8 cellular contexts compared by ENCODE assay signal in the genomic region with DNA sequence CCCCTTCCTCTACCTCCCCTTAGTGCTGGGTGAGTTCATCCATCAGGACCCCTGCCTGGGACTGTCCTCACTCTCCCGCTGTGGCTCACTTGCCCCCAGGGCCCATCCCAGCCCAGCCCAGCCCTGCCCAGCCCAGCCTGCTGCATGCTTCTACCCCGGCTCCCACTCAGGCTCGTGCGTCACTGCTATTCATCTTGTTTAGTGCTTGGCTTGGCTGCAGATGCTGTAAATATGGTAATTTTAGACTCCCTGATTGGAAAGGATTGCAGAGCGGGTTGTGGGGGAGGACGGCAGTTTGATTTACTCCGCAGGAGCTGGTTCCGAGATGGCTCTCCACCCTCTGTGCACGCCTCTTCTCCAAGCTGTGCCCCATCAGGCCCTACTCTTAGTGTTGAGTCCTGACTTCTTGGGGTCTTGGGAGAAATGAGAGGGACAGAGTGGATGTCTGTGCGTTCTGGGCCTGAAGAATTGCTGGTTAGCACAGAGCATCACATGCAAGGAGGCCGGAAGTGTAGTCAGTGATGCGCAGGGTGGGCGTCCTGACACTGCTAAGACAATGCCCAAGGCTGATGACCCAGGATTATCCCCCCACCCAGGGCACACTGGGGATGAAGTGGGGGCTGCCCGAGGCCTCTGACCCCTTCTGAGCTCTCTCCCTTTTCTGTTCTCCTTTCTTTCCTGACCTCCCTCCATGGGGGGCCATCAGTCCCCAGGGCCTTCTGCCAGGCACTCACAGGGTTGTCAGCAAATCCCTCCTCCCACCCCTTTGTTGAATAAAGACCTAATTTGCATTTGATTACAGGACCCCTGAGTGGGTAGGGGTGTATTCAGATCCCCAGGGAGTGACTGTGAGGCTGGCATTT.
DNase-seq lines count a peak whose midpoint lies in the region; ATAC-seq and TF ChIP-seq lines count a peak whose summit lies in the region.

No MANE protein-coding gene starts in this region.

- peak; percentile 59 for TF ChIP-seq POLR2A in prostate gland (IDR thresholded peaks at IDR 0.05)

- DNase-seq in GM04504 (ENCODE audit: low read depth), result peak; percentile 99
- DNase-seq in SW480 (ENCODE audit: low spot score), result peak; percentile 95
- peak; percentile 92 for DNase-seq in Right ventricle myocardium superior
- peak; percentile 84 for DNase-seq in prostate gland (ENCODE audit: low spot score)
- DNase-seq in activated CD4-positive, alpha-beta memory T cell treated with anti-CD3 and anti-CD28 coated beads for 36 hours, result no peak
- no peak for DNase-seq in activated effector memory CD4-positive, alpha-beta T cell treated with anti-CD3 and anti-CD28 coated beads, Interleukin-2, amount 50 U/mL, for 16 hours
- no peak for DNase-seq in NCI-H1048 (lab: John Stamatoyannopoulos, UW)

- H3K36me3 Mint-ChIP-seq in activated CD4-positive, alpha-beta memory T cell treated with anti-CD3 and anti-CD28 coated beads for 36 hours, result no peaks in the 10 kb centered on the region

- no peak for TF ChIP-seq CTCF in prostate gland (IDR thresholded peaks at IDR 0.05)

- POLR2A ChIA-PET in activated CD4-positive, alpha-beta memory T cell treated with anti-CD3 and anti-CD28 coated beads for 36 hours (lab: Charles Lee), result interaction anchor here (0.6 kb wide), 1 partner anchor 24 kb away, joined by 3 read pairs; no protein-coding TSS in a partner anchor

- H3K9me3 ChIP-seq in prostate gland, result no peaks in the 10 kb centered on the region

- no peak overlapping the region for H3K4me3 ChIP-seq in prostate gland

- no peaks in the 10 kb centered on the region for H3K36me3 ChIP-seq in prostate gland

- H3K9me3 Mint-ChIP-seq in activated CD4-positive, alpha-beta memory T cell treated with anti-CD3 and anti-CD28 coated beads for 36 hours, result no peaks in the 10 kb centered on the region

- no peak overlapping the region for H3K27ac Mint-ChIP-seq in activated CD4-positive, alpha-beta memory T cell treated with anti-CD3 and anti-CD28 coated beads for 36 hours

- no peaks in the 10 kb centered on the region for H3K4me1 Mint-ChIP-seq in activated CD4-positive, alpha-beta memory T cell treated with anti-CD3 and anti-CD28 coated beads for 36 hours (ENCODE audit: low read depth)

- H3K27ac ChIP-seq in prostate gland, result peak overlapping the region; percentile 81 to 84

- no peaks in the 10 kb centered on the region for H3K27me3 Mint-ChIP-seq in activated CD4-positive, alpha-beta memory T cell treated with anti-CD3 and anti-CD28 coated beads for 36 hours

- no peak overlapping the region for H3K4me3 Mint-ChIP-seq in activated CD4-positive, alpha-beta memory T cell treated with anti-CD3 and anti-CD28 coated beads for 36 hours

- CTCF ChIA-PET in activated CD4-positive, alpha-beta memory T cell treated with anti-CD3 and anti-CD28 coated beads for 36 hours (lab: Charles Lee), result no interaction called here

- ATAC-seq in Right ventricle myocardium superior (ENCODE audit: poor library complexity), result peak; percentile 86
- ATAC-seq in HG03342 (IDR thresholded peaks at IDR 0.05; ENCODE audit: unreplicated experiment), result no peak

- H3K4me1 ChIP-seq in prostate gland (replicated peaks), result peaks cover 39% of the 10 kb centered on the region

- H3K27me3 ChIP-seq in prostate gland (replicated peaks; ENCODE audit: insufficient read depth), result no peaks in the 10 kb centered on the region

- intact Hi-C loops in Right ventricle myocardium superior (cut with DNase I) (no loop called here), prostate gland (cut with DNase I) (loop anchor here (5.0 kb wide), 2 partner anchors 244 to 301 kb away; partner anchors contain the start of gene ZFP36L1)
- intact Hi-C loops in activated CD4-positive, alpha-beta memory T cell treated with anti-CD3 and anti-CD28 coated beads for 36 hours (cut with micrococcal nuclease), result no loop called here

- WGBS in prostate gland, result 42% methylated on average over 14 of the region's 14 CpGs

Comparison
In these comparisons a context has a peak if more than half of its experiments do, and no peak if none do; other contexts are left out.
1. DNase-seq: peak in GM04504 (single experiment), SW480 (single experiment), Right ventricle myocardium superior (single experiment) and prostate gland (single experiment); none in activated CD4-positive, alpha-beta memory T cell treated with anti-CD3 and anti-CD28 coated beads for 36 hours (single experiment), activated effector memory CD4-positive, alpha-beta T cell treated with anti-CD3 and anti-CD28 coated beads, Interleukin-2, amount 50 U/mL, for 16 hours (single experiment) and NCI-H1048 (single experiment).